ENCODE assay signal across 1 cellular context in genomic region chr2:169298007-169298406, GRCh38.
TF ChIP-seq lines count a peak whose summit lies in the region.

No MANE protein-coding gene starts in this region.

TF ChIP-seq in HepG2, 621 proteins besides CTCF, POLR2A, EP300 and RAD21:
- TF ChIP-seq, protein P1, sequence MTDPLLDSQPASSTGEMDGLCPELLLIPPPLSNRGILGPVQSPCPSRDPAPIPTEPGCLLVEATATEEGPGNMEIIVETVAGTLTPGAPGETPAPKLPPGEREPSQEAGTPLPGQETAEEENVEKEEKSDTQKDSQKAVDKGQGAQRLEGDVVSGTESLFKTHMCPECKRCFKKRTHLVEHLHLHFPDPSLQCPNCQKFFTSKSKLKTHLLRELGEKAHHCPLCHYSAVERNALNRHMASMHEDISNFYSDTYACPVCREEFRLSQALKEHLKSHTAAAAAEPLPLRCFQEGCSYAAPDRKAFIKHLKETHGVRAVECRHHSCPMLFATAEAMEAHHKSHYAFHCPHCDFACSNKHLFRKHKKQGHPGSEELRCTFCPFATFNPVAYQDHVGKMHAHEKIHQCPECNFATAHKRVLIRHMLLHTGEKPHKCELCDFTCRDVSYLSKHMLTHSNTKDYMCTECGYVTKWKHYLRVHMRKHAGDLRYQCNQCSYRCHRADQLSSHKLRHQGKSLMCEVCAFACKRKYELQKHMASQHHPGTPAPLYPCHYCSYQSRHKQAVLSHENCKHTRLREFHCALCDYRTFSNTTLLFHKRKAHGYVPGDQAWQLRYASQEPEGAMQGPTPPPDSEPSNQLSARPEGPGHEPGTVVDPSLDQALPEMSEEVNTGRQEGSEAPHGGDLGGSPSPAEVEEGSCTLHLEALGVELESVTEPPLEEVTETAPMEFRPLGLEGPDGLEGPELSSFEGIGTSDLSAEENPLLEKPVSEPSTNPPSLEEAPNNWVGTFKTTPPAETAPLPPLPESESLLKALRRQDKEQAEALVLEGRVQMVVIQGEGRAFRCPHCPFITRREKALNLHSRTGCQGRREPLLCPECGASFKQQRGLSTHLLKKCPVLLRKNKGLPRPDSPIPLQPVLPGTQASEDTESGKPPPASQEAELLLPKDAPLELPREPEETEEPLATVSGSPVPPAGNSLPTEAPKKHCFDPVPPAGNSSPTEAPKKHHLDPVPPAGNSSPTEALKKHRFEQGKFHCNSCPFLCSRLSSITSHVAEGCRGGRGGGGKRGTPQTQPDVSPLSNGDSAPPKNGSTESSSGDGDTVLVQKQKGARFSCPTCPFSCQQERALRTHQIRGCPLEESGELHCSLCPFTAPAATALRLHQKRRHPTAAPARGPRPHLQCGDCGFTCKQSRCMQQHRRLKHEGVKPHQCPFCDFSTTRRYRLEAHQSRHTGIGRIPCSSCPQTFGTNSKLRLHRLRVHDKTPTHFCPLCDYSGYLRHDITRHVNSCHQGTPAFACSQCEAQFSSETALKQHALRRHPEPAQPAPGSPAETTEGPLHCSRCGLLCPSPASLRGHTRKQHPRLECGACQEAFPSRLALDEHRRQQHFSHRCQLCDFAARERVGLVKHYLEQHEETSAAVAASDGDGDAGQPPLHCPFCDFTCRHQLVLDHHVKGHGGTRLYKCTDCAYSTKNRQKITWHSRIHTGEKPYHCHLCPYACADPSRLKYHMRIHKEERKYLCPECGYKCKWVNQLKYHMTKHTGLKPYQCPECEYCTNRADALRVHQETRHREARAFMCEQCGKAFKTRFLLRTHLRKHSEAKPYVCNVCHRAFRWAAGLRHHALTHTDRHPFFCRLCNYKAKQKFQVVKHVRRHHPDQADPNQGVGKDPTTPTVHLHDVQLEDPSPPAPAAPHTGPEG (CRISPR knock-in tag; IDR thresholded peaks at IDR 0.05), result no peak
- TF ChIP-seq, protein P2, sequence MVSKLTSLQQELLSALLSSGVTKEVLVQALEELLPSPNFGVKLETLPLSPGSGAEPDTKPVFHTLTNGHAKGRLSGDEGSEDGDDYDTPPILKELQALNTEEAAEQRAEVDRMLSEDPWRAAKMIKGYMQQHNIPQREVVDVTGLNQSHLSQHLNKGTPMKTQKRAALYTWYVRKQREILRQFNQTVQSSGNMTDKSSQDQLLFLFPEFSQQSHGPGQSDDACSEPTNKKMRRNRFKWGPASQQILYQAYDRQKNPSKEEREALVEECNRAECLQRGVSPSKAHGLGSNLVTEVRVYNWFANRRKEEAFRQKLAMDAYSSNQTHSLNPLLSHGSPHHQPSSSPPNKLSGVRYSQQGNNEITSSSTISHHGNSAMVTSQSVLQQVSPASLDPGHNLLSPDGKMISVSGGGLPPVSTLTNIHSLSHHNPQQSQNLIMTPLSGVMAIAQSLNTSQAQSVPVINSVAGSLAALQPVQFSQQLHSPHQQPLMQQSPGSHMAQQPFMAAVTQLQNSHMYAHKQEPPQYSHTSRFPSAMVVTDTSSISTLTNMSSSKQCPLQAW (CRISPR knock-in tag; IDR thresholded peaks at IDR 0.05), result no peak
- TF ChIP-seq, protein P3, sequence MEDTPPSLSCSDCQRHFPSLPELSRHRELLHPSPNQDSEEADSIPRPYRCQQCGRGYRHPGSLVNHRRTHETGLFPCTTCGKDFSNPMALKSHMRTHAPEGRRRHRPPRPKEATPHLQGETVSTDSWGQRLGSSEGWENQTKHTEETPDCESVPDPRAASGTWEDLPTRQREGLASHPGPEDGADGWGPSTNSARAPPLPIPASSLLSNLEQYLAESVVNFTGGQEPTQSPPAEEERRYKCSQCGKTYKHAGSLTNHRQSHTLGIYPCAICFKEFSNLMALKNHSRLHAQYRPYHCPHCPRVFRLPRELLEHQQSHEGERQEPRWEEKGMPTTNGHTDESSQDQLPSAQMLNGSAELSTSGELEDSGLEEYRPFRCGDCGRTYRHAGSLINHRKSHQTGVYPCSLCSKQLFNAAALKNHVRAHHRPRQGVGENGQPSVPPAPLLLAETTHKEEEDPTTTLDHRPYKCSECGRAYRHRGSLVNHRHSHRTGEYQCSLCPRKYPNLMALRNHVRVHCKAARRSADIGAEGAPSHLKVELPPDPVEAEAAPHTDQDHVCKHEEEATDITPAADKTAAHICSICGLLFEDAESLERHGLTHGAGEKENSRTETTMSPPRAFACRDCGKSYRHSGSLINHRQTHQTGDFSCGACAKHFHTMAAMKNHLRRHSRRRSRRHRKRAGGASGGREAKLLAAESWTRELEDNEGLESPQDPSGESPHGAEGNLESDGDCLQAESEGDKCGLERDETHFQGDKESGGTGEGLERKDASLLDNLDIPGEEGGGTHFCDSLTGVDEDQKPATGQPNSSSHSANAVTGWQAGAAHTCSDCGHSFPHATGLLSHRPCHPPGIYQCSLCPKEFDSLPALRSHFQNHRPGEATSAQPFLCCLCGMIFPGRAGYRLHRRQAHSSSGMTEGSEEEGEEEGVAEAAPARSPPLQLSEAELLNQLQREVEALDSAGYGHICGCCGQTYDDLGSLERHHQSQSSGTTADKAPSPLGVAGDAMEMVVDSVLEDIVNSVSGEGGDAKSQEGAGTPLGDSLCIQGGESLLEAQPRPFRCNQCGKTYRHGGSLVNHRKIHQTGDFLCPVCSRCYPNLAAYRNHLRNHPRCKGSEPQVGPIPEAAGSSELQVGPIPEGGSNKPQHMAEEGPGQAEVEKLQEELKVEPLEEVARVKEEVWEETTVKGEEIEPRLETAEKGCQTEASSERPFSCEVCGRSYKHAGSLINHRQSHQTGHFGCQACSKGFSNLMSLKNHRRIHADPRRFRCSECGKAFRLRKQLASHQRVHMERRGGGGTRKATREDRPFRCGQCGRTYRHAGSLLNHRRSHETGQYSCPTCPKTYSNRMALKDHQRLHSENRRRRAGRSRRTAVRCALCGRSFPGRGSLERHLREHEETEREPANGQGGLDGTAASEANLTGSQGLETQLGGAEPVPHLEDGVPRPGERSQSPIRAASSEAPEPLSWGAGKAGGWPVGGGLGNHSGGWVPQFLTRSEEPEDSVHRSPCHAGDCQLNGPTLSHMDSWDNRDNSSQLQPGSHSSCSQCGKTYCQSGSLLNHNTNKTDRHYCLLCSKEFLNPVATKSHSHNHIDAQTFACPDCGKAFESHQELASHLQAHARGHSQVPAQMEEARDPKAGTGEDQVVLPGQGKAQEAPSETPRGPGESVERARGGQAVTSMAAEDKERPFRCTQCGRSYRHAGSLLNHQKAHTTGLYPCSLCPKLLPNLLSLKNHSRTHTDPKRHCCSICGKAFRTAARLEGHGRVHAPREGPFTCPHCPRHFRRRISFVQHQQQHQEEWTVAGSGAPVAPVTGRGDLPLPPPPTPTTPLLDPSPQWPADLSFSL (CRISPR knock-in tag; IDR thresholded peaks at IDR 0.05), result no peak
- TF ChIP-seq SALL1 (CRISPR knock-in tag; IDR thresholded peaks at IDR 0.05), result no peak
- TF ChIP-seq, protein P4, sequence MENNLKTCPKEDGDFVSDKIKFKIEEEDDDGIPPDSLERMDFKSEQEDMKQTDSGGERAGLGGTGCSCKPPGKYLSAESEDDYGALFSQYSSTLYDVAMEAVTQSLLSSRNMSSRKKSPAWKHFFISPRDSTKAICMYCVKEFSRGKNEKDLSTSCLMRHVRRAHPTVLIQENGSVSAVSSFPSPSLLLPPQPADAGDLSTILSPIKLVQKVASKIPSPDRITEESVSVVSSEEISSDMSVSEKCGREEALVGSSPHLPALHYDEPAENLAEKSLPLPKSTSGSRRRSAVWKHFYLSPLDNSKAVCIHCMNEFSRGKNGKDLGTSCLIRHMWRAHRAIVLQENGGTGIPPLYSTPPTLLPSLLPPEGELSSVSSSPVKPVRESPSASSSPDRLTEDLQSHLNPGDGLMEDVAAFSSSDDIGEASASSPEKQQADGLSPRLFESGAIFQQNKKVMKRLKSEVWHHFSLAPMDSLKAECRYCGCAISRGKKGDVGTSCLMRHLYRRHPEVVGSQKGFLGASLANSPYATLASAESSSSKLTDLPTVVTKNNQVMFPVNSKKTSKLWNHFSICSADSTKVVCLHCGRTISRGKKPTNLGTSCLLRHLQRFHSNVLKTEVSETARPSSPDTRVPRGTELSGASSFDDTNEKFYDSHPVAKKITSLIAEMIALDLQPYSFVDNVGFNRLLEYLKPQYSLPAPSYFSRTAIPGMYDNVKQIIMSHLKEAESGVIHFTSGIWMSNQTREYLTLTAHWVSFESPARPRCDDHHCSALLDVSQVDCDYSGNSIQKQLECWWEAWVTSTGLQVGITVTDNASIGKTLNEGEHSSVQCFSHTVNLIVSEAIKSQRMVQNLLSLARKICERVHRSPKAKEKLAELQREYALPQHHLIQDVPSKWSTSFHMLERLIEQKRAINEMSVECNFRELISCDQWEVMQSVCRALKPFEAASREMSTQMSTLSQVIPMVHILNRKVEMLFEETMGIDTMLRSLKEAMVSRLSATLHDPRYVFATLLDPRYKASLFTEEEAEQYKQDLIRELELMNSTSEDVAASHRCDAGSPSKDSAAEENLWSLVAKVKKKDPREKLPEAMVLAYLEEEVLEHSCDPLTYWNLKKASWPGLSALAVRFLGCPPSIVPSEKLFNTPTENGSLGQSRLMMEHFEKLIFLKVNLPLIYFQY (CRISPR knock-in tag; IDR thresholded peaks at IDR 0.05; ENCODE audit: borderline replicate concordance), result no peak
- peak; percentile 81 for TF ChIP-seq CREB1 (IDR thresholded peaks at IDR 0.05)
- TF ChIP-seq CREB1 (CRISPR knock-in tag; IDR thresholded peaks at IDR 0.05), result no peak
